ENCODE assay signal across 9 cellular contexts in the genomic region with DNA sequence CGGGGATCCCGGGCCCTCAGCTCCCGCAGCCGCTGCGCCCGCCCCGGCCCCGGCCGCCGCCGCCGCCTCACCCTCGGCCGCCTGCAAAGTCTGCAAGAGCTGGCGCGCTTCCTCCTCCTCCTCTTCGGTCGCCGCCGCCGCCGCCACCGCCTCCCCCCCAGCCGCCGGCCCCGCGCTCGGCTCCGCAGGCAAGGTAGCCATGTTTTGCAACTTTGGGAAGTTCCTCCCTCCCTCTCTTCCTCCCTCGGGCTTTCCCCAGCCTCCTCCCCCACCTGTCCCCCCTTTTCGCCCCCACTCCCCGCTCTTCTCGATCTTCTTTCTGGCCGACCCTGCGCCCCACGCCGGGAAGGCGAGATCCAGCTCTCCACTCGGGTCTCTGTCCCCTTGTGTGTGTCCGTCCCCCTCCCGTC. TPM values are rescaled to one million over a fixed set of nuclear protein-coding genes. Genes with fewer than 3 reads are reported as not detected.
DNase-seq lines count a peak whose midpoint lies in the region; ATAC-seq and TF ChIP-seq lines count a peak whose summit lies in the region.
"Had no signal": no experiment of that assay in that cellular context is flagged by ENCODE, and none has a peak within 500 bp of the region (broad histone marks: within the 10 kb centered on the region; RNA-seq: fewer than 3 reads in every experiment).

No MANE protein-coding gene starts in this region.

- peak overlapping the region; percentile 100 for H3K4me2 ChIP-seq in OCI-LY7 (ENCODE audit: low read length)

- H3K4me1 Mint-ChIP-seq in immature natural killer cell = peaks cover 9 to 14% of the 10 kb centered on the region in 2 donors
- peaks cover 42% of the 10 kb centered on the region for H3K4me1 Mint-ChIP-seq in stimulated activated memory B cell treated with anti-CD40 and anti-IgM and Interleukin-4, amounts not matched to agents 10 μg/mL and 1 μg/mL and 100 μg/mL, for 72 hours

- peaks cover 4 to 15% (median 12%) of the 10 kb centered on the region in 3 donors for H3K27me3 Mint-ChIP-seq in immature natural killer cell (ENCODE audit: low read depth in 3 of 3)
- peaks cover 33% of the 10 kb centered on the region for H3K27me3 Mint-ChIP-seq in stimulated activated memory B cell treated with anti-CD40 and anti-IgM and Interleukin-4, amounts not matched to agents 10 μg/mL and 1 μg/mL and 100 μg/mL, for 72 hours

- POLR2A ChIA-PET in OCI-LY7 (lab: Charles Lee) = interaction anchor here (0.5 to 1.1 kb wide), 4 partner anchors 33 to 127 kb away, joined by 3 to 4 read pairs (median 4); no protein-coding TSS in a partner anchor

- no peak for ATAC-seq in stimulated activated memory B cell treated with anti-CD40 and anti-IgM and Interleukin-4, amounts not matched to agents 10 μg/mL and 1 μg/mL and 100 μg/mL, for 72 hours
- ATAC-seq in HG03280 (IDR thresholded peaks at IDR 0.05; ENCODE audit: unreplicated experiment) = no peak
- ATAC-seq in HG02973 (IDR thresholded peaks at IDR 0.05; ENCODE audit: unreplicated experiment) = no peak

- peak overlapping the region in 1 of 6 donors; percentile 86 for H3K27ac Mint-ChIP-seq in immature natural killer cell
- peak overlapping the region; percentile 79 for H3K27ac Mint-ChIP-seq in stimulated activated memory B cell treated with anti-CD40 and anti-IgM and Interleukin-4, amounts not matched to agents 10 μg/mL and 1 μg/mL and 100 μg/mL, for 72 hours

- TF ChIP-seq CTCF in OCI-LY7 (conservative IDR thresholded peaks at IDR 0.05; ENCODE audit: low read length) (no peak), astrocyte of the cerebellum (IDR thresholded peaks at IDR 0.05; ENCODE audit: low read depth, low read length, missing control alignments) (no peak)

- H3K4me3 Mint-ChIP-seq in immature natural killer cell = peak overlapping the region; percentile 86 to 91 (median 88)
- H3K4me3 Mint-ChIP-seq in stimulated activated memory B cell treated with anti-CD40 and anti-IgM and Interleukin-4, amounts not matched to agents 10 μg/mL and 1 μg/mL and 100 μg/mL, for 72 hours = peak overlapping the region; percentile 85

- H3K36me3 Mint-ChIP-seq in immature natural killer cell = no peaks in the 10 kb centered on the region
- no peaks in the 10 kb centered on the region for H3K36me3 Mint-ChIP-seq in stimulated activated memory B cell treated with anti-CD40 and anti-IgM and Interleukin-4, amounts not matched to agents 10 μg/mL and 1 μg/mL and 100 μg/mL, for 72 hours
- H3K36me3 Mint-ChIP-seq: activated naive CD4-positive, alpha-beta T cell treated with anti-CD3 and anti-CD28 coated beads, Interleukin-2, amount 50 U/mL, for 72 hours had no signal

- peak overlapping the region; percentile 87 for H2AFZ ChIP-seq in OCI-LY7 (ENCODE audit: low read length)

- H3K9me3 ChIP-seq in OCI-LY7 (ENCODE audit: low read length) = no peaks in the 10 kb centered on the region

- no peaks in the 10 kb centered on the region for H3K9me2 ChIP-seq in OCI-LY7 (ENCODE audit: insufficient read depth, low read length)

- CTCF ChIA-PET in OCI-LY7 (lab: Charles Lee; ENCODE audit: unreplicated experiment) = interaction anchor here (0.7 to 1.3 kb wide), 2 partner anchors 10 to 31 kb away, joined by 3 to 5 read pairs; no protein-coding TSS in a partner anchor

- peak overlapping the region; percentile 61 for H3K27ac ChIP-seq in OCI-LY7 (ENCODE audit: low read depth, low read length, poor library complexity, severe bottlenecking)

- H3K4me1 ChIP-seq in OCI-LY7 (ENCODE audit: insufficient read depth, low read length, poor library complexity, severe bottlenecking) = peaks cover 32% of the 10 kb centered on the region

- intact Hi-C loops in OCI-LY7 (cut with micrococcal nuclease; ENCODE audit: unreplicated experiment) = loop anchor here (1.0 kb wide), 1 partner anchor 62 kb away; no protein-coding TSS in a partner anchor

- no TSS peak for BruUV-seq in OCI-LY7 (replicated peaks; lab: Mats Ljungman, UMichigan)

- no peaks in the 10 kb centered on the region for H4K20me1 ChIP-seq in OCI-LY7 (ENCODE audit: insufficient read depth, low read length)

- H3K36me3 ChIP-seq in OCI-LY7 (ENCODE audit: insufficient read depth, low read length) = no peaks in the 10 kb centered on the region

- in situ Hi-C loops in astrocyte of the cerebellum (cut with HindIII; ENCODE audit: low sequenced_read_pairs) = no loop called here

- H3K4me3 ChIP-seq in OCI-LY7 (ENCODE audit: low read depth, low read length, poor library complexity, severe bottlenecking) (peak overlapping the region; percentile 93), astrocyte of the cerebellum (ENCODE audit: low read depth, low read length) (peak overlapping the region; percentile 77)

- no peaks in the 10 kb centered on the region for H3K9me3 Mint-ChIP-seq in immature natural killer cell
- H3K9me3 Mint-ChIP-seq in stimulated activated memory B cell treated with anti-CD40 and anti-IgM and Interleukin-4, amounts not matched to agents 10 μg/mL and 1 μg/mL and 100 μg/mL, for 72 hours = no peaks in the 10 kb centered on the region
- H3K9me3 Mint-ChIP-seq: activated naive CD4-positive, alpha-beta T cell treated with anti-CD3 and anti-CD28 coated beads, Interleukin-2, amount 50 U/mL, for 72 hours had no signal

- DNase-seq in NCI-H146 (lab: John Stamatoyannopoulos, UW) = peak; percentile 58
- DNase-seq in NCI-H146 treated with DMSO at 0.1 percent for 48 hours (lab: John Stamatoyannopoulos, UW; ENCODE audit: unreplicated experiment) = no peak
- peak; percentile 64 for DNase-seq in OCI-LY7 (ENCODE audit: low spot score)
- no peak for DNase-seq in astrocyte of the cerebellum (ENCODE audit: low read depth)
- peak; percentile 34 to 49 (median 43) for DNase-seq in immature natural killer cell

- H3K79me2 ChIP-seq in OCI-LY7 (ENCODE audit: insufficient read depth, low read depth, low read length) = no peaks in the 10 kb centered on the region

RNA-seq across cellular contexts. Expression of a gene that starts 0.4 kb away (rescaled TPM):
- total RNA-seq in OCI-LY7 (2014; rRNA removed; shearing (Covaris generic)) = 9.4 and 10.2 TPM in 2 replicates
- 15.2 and 18.6 TPM in 2 replicates for total RNA-seq in OCI-LY7 (2022)
- under 1 TPM in 2 of 3 donors, not detected in 1; 0.10 to 0.35 TPM for polyA plus RNA-seq in immature natural killer cell

RNA-seq across cellular contexts. Expression of a gene that starts 13.6 kb away (rescaled TPM):
- total RNA-seq in OCI-LY7 (2014; rRNA removed; shearing (Covaris generic)) = 12.8 and 14.9 TPM in 2 replicates
- 34.7 and 46.9 TPM in 2 replicates for total RNA-seq in OCI-LY7 (2022)
- polyA plus RNA-seq in immature natural killer cell = 1 to 10 TPM in 2 of 3 donors, under 1 TPM in 1; 0.34 to 2.7 (median 1.2) TPM

RNA-seq across cellular contexts. Expression of a gene that starts 24.0 kb away (rescaled TPM):
- total RNA-seq in OCI-LY7 (2014; rRNA removed; shearing (Covaris generic)) = 27.1 and 43.2 TPM in 2 replicates
- 44.0 and 57.3 TPM in 2 replicates for total RNA-seq in OCI-LY7 (2022)
- polyA plus RNA-seq in immature natural killer cell = 10 to 100 TPM; 20.2 to 43.9 (median 20.7) TPM

RNA-seq across cellular contexts. Expression of a gene that starts 35.4 kb away (rescaled TPM):
- not detected in 2 replicates for total RNA-seq in OCI-LY7 (2014; rRNA removed; shearing (Covaris generic))
- total RNA-seq in OCI-LY7 (2022) = not detected in 2 replicates
- polyA plus RNA-seq in immature natural killer cell = not detected

RNA-seq across cellular contexts. Expression of a gene that starts 38.0 kb away (rescaled TPM):
- 23.9 and 27.5 TPM in 2 replicates for total RNA-seq in OCI-LY7 (2014; rRNA removed; shearing (Covaris generic))
- total RNA-seq in OCI-LY7 (2022) = 31.7 and 32.2 TPM in 2 replicates
- polyA plus RNA-seq in immature natural killer cell = 10 to 100 TPM in 1 of 3 donors, 1 to 10 TPM in 2; 5.9 to 15.6 (median 7.5) TPM

Comparison
In these comparisons a context has a peak if more than half of its experiments do, and no peak if none do; other contexts are left out.
1. DNase-seq: peak in NCI-H146 (single experiment), OCI-LY7 (single experiment) and immature natural killer cell (3 of 3); none in NCI-H146 treated with DMSO at 0.1 percent for 48 hours (single experiment) and astrocyte of the cerebellum (single experiment).